1 cellular context compared by ENCODE assay signal in the genomic region with DNA sequence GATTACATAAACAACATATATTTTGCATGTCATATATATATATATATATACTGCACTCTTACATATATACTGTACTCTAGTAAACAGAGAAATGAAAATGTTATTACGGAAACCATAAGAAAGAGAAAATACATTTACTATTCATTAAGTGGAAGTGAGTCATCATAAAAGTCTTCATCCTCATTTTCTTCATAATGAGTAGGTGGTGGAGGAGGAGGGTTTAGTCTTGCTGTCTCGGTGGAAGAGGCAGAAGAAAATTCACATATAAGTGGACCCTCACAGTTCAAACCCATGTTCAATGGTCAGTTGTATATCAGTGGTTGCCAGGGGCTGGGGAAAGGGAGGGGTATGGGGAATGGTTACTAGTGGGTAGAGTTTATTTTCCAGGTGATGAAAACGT.
TF ChIP-seq lines count a peak whose summit lies in the region.

No MANE protein-coding gene starts in this region.

TF ChIP-seq in WTC11, 78 proteins besides CTCF, POLR2A, EP300 and RAD21 (continued from another document):
- TF ChIP-seq, protein P1, sequence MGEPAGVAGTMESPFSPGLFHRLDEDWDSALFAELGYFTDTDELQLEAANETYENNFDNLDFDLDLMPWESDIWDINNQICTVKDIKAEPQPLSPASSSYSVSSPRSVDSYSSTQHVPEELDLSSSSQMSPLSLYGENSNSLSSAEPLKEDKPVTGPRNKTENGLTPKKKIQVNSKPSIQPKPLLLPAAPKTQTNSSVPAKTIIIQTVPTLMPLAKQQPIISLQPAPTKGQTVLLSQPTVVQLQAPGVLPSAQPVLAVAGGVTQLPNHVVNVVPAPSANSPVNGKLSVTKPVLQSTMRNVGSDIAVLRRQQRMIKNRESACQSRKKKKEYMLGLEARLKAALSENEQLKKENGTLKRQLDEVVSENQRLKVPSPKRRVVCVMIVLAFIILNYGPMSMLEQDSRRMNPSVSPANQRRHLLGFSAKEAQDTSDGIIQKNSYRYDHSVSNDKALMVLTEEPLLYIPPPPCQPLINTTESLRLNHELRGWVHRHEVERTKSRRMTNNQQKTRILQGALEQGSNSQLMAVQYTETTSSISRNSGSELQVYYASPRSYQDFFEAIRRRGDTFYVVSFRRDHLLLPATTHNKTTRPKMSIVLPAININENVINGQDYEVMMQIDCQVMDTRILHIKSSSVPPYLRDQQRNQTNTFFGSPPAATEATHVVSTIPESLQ (CRISPR knock-in tag; IDR thresholded peaks at IDR 0.05), result no peak
- TF ChIP-seq TCF7 (CRISPR knock-in tag; IDR thresholded peaks at IDR 0.05; ENCODE audit: low read depth) (no peak), JUN (CRISPR knock-in tag; IDR thresholded peaks at IDR 0.05) (no peak), CBFB (CRISPR knock-in tag; IDR thresholded peaks at IDR 0.05; ENCODE audit: low read depth) (no peak)
- TF ChIP-seq, protein P2, sequence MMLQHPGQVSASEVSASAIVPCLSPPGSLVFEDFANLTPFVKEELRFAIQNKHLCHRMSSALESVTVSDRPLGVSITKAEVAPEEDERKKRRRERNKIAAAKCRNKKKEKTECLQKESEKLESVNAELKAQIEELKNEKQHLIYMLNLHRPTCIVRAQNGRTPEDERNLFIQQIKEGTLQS (CRISPR knock-in tag; conservative IDR thresholded peaks at IDR 0.05), result no peak
